ENCODE assay signal across 23 cellular contexts in genomic region chr2:96687266-96687665, GRCh38. TPM values are rescaled to one million over a fixed set of nuclear protein-coding genes. Genes with fewer than 3 reads are reported as not detected.
"Had no signal": no experiment of that assay in that cellular context is flagged by ENCODE, and none has a peak within 500 bp of the region (broad histone marks: within the 10 kb centered on the region; RNA-seq: fewer than 3 reads in every experiment).

No MANE protein-coding gene starts in this region.

- H3K9me3 ChIP-seq: esophagus squamous epithelium, prostate gland, spleen, stomach, testis, upper lobe of left lung had no signal

- DNase-seq: activated B cell treated with CpG ODN at 0.5 μM for 24 hours; activated CD4-positive, alpha-beta T cell treated with anti-CD3 and anti-CD28 coated beads for 48 hours; activated CD8-positive, alpha-beta memory T cell treated with anti-CD3 and anti-CD28 coated beads, Interleukin-2, amount 50 U/mL, for 48 hours; brain microvascular endothelial cell; cortex of kidney; effector CD4-positive, alpha-beta T cell; esophagus squamous epithelium; foreskin fibroblast; hippocampal formation; mesendoderm; natural killer cell; occipital lobe; right cardiac atrium; spleen; stimulated activated CD4-positive, alpha-beta T cell treated with anti-CD3 and anti-CD28 coated beads, Interleukin-1b, Interleukin-23, amount 100 ng/mL, for 48 hours; stomach; T-helper 17 cell; testis; upper lobe of left lung had no signal

- H3K27me3 ChIP-seq: brain microvascular endothelial cell, testis, upper lobe of left lung had no signal

- H3K9me3 Mint-ChIP-seq: activated B cell treated with CpG ODN at 0.5 μM for 24 hours, natural killer cell had no signal

- H3K27ac ChIP-seq: brain microvascular endothelial cell, esophagus squamous epithelium, prostate gland, spleen, stomach, testis, upper lobe of left lung had no signal

- H3K27ac Mint-ChIP-seq: activated B cell treated with CpG ODN at 0.5 μM for 24 hours, natural killer cell had no signal

- H3K36me3 ChIP-seq: brain microvascular endothelial cell, esophagus squamous epithelium, prostate gland, spleen, stomach, upper lobe of left lung had no signal

- H3K4me3 Mint-ChIP-seq: activated B cell treated with CpG ODN at 0.5 μM for 24 hours, natural killer cell, T-helper 17 cell had no signal

- ATAC-seq: natural killer cell, right cardiac atrium, T-helper 17 cell had no signal

- H3K4me1 Mint-ChIP-seq: activated B cell treated with CpG ODN at 0.5 μM for 24 hours, natural killer cell, T-helper 17 cell had no signal

- H3K4me3 ChIP-seq: esophagus squamous epithelium, prostate gland, spleen, stomach, testis, upper lobe of left lung had no signal

- H3K36me3 Mint-ChIP-seq: natural killer cell had no signal

RNA-seq across cellular contexts. Expression of gene FER1L5, which starts 44.7 kb away (rescaled TPM):
- total RNA-seq: activated B cell treated with CpG ODN at 0.5 μM for 24 hours, endothelial cell of umbilical vein, kidney epithelial cell, lower leg skin, natural killer cell, T-helper 17 cell had no signal
- polyA plus RNA-seq: endothelial cell of umbilical vein had no signal
